1 cellular context compared by ENCODE assay signal in genomic region chr2:159098815-159099455, GRCh38.
TF ChIP-seq lines count a peak whose summit lies in the region.

No MANE protein-coding gene starts in this region.

TF ChIP-seq in liver, 16 proteins besides CTCF, POLR2A, EP300 and RAD21 (continued from another document):
- TF ChIP-seq MAX (IDR thresholded peaks at IDR 0.05) = peak; percentile 7
- no peak for TF ChIP-seq EGR1 (IDR thresholded peaks at IDR 0.05; ENCODE audit: low read depth in 2 of 2)
- TF ChIP-seq NR2F2 (IDR thresholded peaks at IDR 0.05) = peak; percentile 96
- TF ChIP-seq RXRA (IDR thresholded peaks at IDR 0.05) = peak in 1 of 2 donors; percentile 43
- peak in 1 of 2 donors; percentile 42 for TF ChIP-seq GABPA (IDR thresholded peaks at IDR 0.05 in 1 of 2, conservative IDR thresholded peaks at IDR 0.05 in 1 of 2)
- no peak for TF ChIP-seq TAF1 (conservative IDR thresholded peaks at IDR 0.05)
- no peak for TF ChIP-seq JUND (IDR thresholded peaks at IDR 0.05)
- no peak for TF ChIP-seq FOXA1 (IDR thresholded peaks at IDR 0.05)
- TF ChIP-seq ATF3 (IDR thresholded peaks at IDR 0.05) = no peak
